2 cellular contexts compared by ENCODE assay signal in the genomic region with DNA sequence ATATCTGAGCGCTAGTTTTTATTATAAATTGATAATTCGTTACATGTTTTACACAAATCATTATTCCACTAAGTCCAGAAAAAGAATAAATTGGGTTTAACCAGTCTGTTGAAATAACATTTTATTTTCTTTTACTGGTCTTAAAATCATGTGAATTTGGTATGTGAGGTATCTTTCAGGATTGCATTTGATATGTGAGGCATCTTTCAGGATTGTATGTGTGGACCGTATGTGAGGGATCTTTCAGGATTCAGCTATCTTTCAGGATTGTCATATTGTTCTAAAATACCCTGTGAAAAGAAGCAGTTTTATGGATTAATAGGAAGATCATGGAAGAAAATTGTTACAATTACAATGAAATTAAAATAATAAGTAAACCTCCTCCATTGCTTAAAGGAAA.
TF ChIP-seq lines count a peak whose summit lies in the region.

No MANE protein-coding gene starts in this region.

TF ChIP-seq in WTC11, 78 proteins besides CTCF, POLR2A, EP300 and RAD21 (continued from another document):
- TF ChIP-seq, protein P1, sequence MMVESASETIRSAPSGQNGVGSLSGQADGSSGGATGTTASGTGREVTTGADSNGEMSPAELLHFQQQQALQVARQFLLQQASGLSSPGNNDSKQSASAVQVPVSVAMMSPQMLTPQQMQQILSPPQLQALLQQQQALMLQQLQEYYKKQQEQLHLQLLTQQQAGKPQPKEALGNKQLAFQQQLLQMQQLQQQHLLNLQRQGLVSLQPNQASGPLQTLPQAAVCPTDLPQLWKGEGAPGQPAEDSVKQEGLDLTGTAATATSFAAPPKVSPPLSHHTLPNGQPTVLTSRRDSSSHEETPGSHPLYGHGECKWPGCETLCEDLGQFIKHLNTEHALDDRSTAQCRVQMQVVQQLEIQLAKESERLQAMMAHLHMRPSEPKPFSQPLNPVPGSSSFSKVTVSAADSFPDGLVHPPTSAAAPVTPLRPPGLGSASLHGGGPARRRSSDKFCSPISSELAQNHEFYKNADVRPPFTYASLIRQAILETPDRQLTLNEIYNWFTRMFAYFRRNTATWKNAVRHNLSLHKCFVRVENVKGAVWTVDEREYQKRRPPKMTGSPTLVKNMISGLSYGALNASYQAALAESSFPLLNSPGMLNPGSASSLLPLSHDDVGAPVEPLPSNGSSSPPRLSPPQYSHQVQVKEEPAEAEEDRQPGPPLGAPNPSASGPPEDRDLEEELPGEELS (CRISPR knock-in tag; IDR thresholded peaks at IDR 0.05) = no peak
- TF ChIP-seq FOXK1 (CRISPR knock-in tag; IDR thresholded peaks at IDR 0.05) (no peak), PRRX2 (CRISPR knock-in tag; IDR thresholded peaks at IDR 0.05) (no peak), RORB (CRISPR knock-in tag; IDR thresholded peaks at IDR 0.05) (no peak), OVOL2 (CRISPR knock-in tag; IDR thresholded peaks at IDR 0.05; ENCODE audit: borderline replicate concordance) (no peak), KAT7 (CRISPR knock-in tag; IDR thresholded peaks at IDR 0.05; ENCODE audit: borderline replicate concordance) (no peak)
- TF ChIP-seq, protein P2, sequence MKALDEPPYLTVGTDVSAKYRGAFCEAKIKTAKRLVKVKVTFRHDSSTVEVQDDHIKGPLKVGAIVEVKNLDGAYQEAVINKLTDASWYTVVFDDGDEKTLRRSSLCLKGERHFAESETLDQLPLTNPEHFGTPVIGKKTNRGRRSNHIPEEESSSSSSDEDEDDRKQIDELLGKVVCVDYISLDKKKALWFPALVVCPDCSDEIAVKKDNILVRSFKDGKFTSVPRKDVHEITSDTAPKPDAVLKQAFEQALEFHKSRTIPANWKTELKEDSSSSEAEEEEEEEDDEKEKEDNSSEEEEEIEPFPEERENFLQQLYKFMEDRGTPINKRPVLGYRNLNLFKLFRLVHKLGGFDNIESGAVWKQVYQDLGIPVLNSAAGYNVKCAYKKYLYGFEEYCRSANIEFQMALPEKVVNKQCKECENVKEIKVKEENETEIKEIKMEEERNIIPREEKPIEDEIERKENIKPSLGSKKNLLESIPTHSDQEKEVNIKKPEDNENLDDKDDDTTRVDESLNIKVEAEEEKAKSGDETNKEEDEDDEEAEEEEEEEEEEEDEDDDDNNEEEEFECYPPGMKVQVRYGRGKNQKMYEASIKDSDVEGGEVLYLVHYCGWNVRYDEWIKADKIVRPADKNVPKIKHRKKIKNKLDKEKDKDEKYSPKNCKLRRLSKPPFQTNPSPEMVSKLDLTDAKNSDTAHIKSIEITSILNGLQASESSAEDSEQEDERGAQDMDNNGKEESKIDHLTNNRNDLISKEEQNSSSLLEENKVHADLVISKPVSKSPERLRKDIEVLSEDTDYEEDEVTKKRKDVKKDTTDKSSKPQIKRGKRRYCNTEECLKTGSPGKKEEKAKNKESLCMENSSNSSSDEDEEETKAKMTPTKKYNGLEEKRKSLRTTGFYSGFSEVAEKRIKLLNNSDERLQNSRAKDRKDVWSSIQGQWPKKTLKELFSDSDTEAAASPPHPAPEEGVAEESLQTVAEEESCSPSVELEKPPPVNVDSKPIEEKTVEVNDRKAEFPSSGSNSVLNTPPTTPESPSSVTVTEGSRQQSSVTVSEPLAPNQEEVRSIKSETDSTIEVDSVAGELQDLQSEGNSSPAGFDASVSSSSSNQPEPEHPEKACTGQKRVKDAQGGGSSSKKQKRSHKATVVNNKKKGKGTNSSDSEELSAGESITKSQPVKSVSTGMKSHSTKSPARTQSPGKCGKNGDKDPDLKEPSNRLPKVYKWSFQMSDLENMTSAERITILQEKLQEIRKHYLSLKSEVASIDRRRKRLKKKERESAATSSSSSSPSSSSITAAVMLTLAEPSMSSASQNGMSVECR (CRISPR knock-in tag; IDR thresholded peaks at IDR 0.05; ENCODE audit: borderline replicate concordance) = no peak
- TF ChIP-seq, protein P3, sequence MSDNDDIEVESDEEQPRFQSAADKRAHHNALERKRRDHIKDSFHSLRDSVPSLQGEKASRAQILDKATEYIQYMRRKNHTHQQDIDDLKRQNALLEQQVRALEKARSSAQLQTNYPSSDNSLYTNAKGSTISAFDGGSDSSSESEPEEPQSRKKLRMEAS (CRISPR knock-in tag; IDR thresholded peaks at IDR 0.05) = no peak

TF ChIP-seq in HepG2, 621 proteins besides CTCF, POLR2A, EP300 and RAD21 (continued from another document):
- TF ChIP-seq, protein P4, sequence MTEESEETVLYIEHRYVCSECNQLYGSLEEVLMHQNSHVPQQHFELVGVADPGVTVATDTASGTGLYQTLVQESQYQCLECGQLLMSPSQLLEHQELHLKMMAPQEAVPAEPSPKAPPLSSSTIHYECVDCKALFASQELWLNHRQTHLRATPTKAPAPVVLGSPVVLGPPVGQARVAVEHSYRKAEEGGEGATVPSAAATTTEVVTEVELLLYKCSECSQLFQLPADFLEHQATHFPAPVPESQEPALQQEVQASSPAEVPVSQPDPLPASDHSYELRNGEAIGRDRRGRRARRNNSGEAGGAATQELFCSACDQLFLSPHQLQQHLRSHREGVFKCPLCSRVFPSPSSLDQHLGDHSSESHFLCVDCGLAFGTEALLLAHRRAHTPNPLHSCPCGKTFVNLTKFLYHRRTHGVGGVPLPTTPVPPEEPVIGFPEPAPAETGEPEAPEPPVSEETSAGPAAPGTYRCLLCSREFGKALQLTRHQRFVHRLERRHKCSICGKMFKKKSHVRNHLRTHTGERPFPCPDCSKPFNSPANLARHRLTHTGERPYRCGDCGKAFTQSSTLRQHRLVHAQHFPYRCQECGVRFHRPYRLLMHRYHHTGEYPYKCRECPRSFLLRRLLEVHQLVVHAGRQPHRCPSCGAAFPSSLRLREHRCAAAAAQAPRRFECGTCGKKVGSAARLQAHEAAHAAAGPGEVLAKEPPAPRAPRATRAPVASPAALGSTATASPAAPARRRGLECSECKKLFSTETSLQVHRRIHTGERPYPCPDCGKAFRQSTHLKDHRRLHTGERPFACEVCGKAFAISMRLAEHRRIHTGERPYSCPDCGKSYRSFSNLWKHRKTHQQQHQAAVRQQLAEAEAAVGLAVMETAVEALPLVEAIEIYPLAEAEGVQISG (CRISPR knock-in tag; IDR thresholded peaks at IDR 0.05) = no peak
- TF ChIP-seq, protein P5, sequence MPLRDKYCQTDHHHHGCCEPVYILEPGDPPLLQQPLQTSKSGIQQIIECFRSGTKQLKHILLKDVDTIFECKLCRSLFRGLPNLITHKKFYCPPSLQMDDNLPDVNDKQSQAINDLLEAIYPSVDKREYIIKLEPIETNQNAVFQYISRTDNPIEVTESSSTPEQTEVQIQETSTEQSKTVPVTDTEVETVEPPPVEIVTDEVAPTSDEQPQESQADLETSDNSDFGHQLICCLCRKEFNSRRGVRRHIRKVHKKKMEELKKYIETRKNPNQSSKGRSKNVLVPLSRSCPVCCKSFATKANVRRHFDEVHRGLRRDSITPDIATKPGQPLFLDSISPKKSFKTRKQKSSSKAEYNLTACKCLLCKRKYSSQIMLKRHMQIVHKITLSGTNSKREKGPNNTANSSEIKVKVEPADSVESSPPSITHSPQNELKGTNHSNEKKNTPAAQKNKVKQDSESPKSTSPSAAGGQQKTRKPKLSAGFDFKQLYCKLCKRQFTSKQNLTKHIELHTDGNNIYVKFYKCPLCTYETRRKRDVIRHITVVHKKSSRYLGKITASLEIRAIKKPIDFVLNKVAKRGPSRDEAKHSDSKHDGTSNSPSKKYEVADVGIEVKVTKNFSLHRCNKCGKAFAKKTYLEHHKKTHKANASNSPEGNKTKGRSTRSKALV (CRISPR knock-in tag; IDR thresholded peaks at IDR 0.05) = no peak
- TF ChIP-seq STAG1 (CRISPR knock-in tag; IDR thresholded peaks at IDR 0.05) = no peak
- TF ChIP-seq, protein P6, sequence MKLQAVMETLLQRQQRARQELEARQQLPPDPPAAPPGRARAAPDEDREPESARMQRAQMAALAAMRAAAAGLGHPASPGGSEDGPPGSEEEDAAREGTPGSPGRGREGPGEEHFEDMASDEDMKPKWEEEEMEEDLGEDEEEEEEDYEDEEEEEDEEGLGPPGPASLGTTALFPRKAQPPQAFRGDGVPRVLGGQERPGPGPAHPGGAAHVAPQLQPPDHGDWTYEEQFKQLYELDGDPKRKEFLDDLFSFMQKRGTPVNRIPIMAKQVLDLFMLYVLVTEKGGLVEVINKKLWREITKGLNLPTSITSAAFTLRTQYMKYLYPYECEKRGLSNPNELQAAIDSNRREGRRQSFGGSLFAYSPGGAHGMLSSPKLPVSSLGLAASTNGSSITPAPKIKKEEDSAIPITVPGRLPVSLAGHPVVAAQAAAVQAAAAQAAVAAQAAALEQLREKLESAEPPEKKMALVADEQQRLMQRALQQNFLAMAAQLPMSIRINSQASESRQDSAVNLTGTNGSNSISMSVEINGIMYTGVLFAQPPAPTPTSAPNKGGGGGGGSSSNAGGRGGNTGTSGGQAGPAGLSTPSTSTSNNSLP (IDR thresholded peaks at IDR 0.05; ENCODE audit: low read depth, low read length) = no peak
- TF ChIP-seq ATF7-NPFF (CRISPR knock-in tag; IDR thresholded peaks at IDR 0.05; ENCODE audit: low read depth) = no peak
- TF ChIP-seq, protein P7, sequence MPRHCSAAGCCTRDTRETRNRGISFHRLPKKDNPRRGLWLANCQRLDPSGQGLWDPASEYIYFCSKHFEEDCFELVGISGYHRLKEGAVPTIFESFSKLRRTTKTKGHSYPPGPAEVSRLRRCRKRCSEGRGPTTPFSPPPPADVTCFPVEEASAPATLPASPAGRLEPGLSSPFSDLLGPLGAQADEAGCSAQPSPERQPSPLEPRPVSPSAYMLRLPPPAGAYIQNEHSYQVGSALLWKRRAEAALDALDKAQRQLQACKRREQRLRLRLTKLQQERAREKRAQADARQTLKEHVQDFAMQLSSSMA (CRISPR knock-in tag; IDR thresholded peaks at IDR 0.05) = no peak
- TF ChIP-seq RBM39 (IDR thresholded peaks at IDR 0.05; ENCODE audit: low read depth, low read length, poor library complexity, severe bottlenecking) = no peak
- no peak for TF ChIP-seq CBX1 (IDR thresholded peaks at IDR 0.05; ENCODE audit: low read depth)
- no peak for TF ChIP-seq FOXP1 (IDR thresholded peaks at IDR 0.05)
- no peak for TF ChIP-seq FOXP1 (CRISPR knock-in tag; IDR thresholded peaks at IDR 0.05)
- TF ChIP-seq PHF21A (CRISPR knock-in tag; IDR thresholded peaks at IDR 0.05) = no peak
- TF ChIP-seq IKZF1 (IDR thresholded peaks at IDR 0.05) = no peak
- TF ChIP-seq, protein P8, sequence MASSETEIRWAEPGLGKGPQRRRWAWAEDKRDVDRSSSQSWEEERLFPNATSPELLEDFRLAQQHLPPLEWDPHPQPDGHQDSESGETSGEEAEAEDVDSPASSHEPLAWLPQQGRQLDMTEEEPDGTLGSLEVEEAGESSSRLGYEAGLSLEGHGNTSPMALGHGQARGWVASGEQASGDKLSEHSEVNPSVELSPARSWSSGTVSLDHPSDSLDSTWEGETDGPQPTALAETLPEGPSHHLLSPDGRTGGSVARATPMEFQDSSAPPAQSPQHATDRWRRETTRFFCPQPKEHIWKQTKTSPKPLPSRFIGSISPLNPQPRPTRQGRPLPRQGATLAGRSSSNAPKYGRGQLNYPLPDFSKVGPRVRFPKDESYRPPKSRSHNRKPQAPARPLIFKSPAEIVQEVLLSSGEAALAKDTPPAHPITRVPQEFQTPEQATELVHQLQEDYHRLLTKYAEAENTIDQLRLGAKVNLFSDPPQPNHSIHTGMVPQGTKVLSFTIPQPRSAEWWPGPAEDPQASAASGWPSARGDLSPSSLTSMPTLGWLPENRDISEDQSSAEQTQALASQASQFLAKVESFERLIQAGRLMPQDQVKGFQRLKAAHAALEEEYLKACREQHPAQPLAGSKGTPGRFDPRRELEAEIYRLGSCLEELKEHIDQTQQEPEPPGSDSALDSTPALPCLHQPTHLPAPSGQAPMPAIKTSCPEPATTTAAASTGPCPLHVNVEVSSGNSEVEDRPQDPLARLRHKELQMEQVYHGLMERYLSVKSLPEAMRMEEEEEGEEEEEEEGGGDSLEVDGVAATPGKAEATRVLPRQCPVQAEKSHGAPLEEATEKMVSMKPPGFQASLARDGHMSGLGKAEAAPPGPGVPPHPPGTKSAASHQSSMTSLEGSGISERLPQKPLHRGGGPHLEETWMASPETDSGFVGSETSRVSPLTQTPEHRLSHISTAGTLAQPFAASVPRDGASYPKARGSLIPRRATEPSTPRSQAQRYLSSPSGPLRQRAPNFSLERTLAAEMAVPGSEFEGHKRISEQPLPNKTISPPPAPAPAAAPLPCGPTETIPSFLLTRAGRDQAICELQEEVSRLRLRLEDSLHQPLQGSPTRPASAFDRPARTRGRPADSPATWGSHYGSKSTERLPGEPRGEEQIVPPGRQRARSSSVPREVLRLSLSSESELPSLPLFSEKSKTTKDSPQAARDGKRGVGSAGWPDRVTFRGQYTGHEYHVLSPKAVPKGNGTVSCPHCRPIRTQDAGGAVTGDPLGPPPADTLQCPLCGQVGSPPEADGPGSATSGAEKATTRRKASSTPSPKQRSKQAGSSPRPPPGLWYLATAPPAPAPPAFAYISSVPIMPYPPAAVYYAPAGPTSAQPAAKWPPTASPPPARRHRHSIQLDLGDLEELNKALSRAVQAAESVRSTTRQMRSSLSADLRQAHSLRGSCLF (CRISPR knock-in tag; IDR thresholded peaks at IDR 0.05; ENCODE audit: borderline replicate concordance) = no peak
- TF ChIP-seq, protein P9, sequence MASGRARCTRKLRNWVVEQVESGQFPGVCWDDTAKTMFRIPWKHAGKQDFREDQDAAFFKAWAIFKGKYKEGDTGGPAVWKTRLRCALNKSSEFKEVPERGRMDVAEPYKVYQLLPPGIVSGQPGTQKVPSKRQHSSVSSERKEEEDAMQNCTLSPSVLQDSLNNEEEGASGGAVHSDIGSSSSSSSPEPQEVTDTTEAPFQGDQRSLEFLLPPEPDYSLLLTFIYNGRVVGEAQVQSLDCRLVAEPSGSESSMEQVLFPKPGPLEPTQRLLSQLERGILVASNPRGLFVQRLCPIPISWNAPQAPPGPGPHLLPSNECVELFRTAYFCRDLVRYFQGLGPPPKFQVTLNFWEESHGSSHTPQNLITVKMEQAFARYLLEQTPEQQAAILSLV (CRISPR knock-in tag; IDR thresholded peaks at IDR 0.05; ENCODE audit: borderline replicate concordance) = no peak
- TF ChIP-seq, protein P10, sequence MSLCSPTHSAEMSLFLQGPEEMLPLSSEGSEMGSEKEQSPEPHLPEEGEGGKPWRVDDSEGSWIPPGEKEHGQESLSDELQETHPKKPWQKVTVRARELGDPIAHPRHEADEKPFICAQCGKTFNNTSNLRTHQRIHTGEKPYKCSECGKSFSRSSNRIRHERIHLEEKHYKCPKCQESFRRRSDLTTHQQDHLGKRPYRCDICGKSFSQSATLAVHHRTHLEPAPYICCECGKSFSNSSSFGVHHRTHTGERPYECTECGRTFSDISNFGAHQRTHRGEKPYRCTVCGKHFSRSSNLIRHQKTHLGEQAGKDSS (CRISPR knock-in tag; IDR thresholded peaks at IDR 0.05; ENCODE audit: borderline replicate concordance, low read depth) = no peak
- no peak for TF ChIP-seq ZKSCAN8 (CRISPR knock-in tag; IDR thresholded peaks at IDR 0.05; ENCODE audit: borderline replicate concordance)
- no peak for TF ChIP-seq ZMYM2 (CRISPR knock-in tag; IDR thresholded peaks at IDR 0.05)
TF ChIP-seq in HepG2: peak in this region for 0.
